1 cellular context compared by ENCODE assay signal in genomic region chr1:147890177-147890790, GRCh38.
TF ChIP-seq lines count a peak whose summit lies in the region.

No MANE protein-coding gene starts in this region.

TF ChIP-seq in SK-N-SH treated with all-trans-retinoic acid at 6 μM for 48 hours, 23 proteins besides CTCF, POLR2A, EP300 and RAD21 (continued from another document):
- TF ChIP-seq ZNF565 (CRISPR knock-in tag; conservative IDR thresholded peaks at IDR 0.05; ENCODE audit: low read depth): no peak
